In the genomic region with DNA sequence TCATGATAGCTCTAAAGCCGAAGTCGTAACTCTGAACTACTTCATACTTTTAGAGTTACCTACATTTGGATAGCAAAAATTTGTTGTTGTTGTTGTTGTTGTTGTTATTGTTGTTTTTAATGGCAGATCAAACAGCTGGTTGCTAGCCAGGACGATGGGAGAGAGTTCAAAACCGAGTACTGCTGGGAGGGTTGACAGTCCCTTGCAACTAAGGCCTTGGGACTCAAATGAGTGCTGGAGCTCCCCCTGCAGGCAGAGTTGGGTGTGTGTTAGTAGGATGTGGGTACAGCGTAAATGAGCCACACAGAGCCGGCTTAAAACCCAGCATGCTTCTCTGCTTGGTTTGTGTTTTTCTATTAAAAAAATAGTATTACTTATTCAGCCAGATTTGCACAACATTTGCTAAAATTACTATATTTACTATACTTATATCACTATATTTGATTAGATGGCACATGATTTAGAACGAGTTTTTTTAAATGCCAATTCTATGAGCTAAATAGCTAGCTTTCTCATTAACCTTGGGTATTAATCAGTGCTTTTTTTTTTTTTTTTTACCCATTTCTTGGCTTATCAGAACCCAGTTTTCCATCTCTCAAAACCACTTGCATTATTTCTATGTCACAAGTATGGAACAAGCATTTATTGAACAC, we compare ENCODE assay signal across 1 cellular context.
TF ChIP-seq lines count a peak whose summit lies in the region.

No MANE protein-coding gene starts in this region.

TF ChIP-seq in K562, 482 proteins besides CTCF, POLR2A, EP300 and RAD21 (continued from another document and continues in another):
- TF ChIP-seq, protein P1, sequence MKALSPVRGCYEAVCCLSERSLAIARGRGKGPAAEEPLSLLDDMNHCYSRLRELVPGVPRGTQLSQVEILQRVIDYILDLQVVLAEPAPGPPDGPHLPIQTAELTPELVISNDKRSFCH (CRISPR knock-in tag; IDR thresholded peaks at IDR 0.05), result no peak
- TF ChIP-seq, protein P1 (tag; IDR thresholded peaks at IDR 0.05), result no peak
- TF ChIP-seq, protein P2, sequence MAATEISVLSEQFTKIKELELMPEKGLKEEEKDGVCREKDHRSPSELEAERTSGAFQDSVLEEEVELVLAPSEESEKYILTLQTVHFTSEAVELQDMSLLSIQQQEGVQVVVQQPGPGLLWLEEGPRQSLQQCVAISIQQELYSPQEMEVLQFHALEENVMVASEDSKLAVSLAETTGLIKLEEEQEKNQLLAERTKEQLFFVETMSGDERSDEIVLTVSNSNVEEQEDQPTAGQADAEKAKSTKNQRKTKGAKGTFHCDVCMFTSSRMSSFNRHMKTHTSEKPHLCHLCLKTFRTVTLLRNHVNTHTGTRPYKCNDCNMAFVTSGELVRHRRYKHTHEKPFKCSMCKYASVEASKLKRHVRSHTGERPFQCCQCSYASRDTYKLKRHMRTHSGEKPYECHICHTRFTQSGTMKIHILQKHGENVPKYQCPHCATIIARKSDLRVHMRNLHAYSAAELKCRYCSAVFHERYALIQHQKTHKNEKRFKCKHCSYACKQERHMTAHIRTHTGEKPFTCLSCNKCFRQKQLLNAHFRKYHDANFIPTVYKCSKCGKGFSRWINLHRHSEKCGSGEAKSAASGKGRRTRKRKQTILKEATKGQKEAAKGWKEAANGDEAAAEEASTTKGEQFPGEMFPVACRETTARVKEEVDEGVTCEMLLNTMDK (IDR thresholded peaks at IDR 0.05; ENCODE audit: borderline replicate concordance, insufficient read depth, low read depth, low read length, poor library complexity, severe bottlenecking), result peak; percentile 24
- TF ChIP-seq GABPB2 (CRISPR knock-in tag; conservative IDR thresholded peaks at IDR 0.05) (no peak), RB1 (IDR thresholded peaks at IDR 0.05; ENCODE audit: low read depth) (0 out of 2 replicates have a peak, but pooled peaks have one; percentile 45), HDAC8 (tag; IDR thresholded peaks at IDR 0.05) (no peak), SIRT6 (IDR thresholded peaks at IDR 0.05; ENCODE audit: low read depth, low read length) (no peak), ZNF707 (CRISPR knock-in tag; conservative IDR thresholded peaks at IDR 0.05) (no peak), ZC3H11A (IDR thresholded peaks at IDR 0.05; ENCODE audit: low read depth, low read length) (no peak; the same call in 1 of the 2 replicates), DDX20 (tag; IDR thresholded peaks at IDR 0.05; ENCODE audit: low read depth) (no peak), ZNF239 (CRISPR knock-in tag; IDR thresholded peaks at IDR 0.05) (no peak), ZNF766 (CRISPR knock-in tag; conservative IDR thresholded peaks at IDR 0.05) (0 out of 2 replicates have a peak, but pooled peaks have one; percentile 30), ZNF644 (tag; IDR thresholded peaks at IDR 0.05; ENCODE audit: low read depth) (no peak), HNRNPL (IDR thresholded peaks at IDR 0.05; ENCODE audit: low read depth, low read length) (no peak), ZNF146 (CRISPR knock-in tag; IDR thresholded peaks at IDR 0.05; ENCODE audit: unreplicated experiment) (no peak), BMI1 (IDR thresholded peaks at IDR 0.05; ENCODE audit: low read length) (peak; percentile 63; the same call in 1 of the 2 replicates), NFXL1 (CRISPR knock-in tag; IDR thresholded peaks at IDR 0.05) (no peak), NCOA2 (IDR thresholded peaks at IDR 0.05; ENCODE audit: partially characterized antibody in 2 of 2) (peak in 1 of 2 experiments; percentile 53), DMBX1 (CRISPR knock-in tag; IDR thresholded peaks at IDR 0.05; ENCODE audit: borderline replicate concordance) (no peak), XRCC5 (IDR thresholded peaks at IDR 0.05; ENCODE audit: low read depth, low read length) (peak; percentile 90), PRMT5 (CRISPR knock-in tag; IDR thresholded peaks at IDR 0.05) (no peak), FUS (optimal IDR thresholded peaks at IDR 0.05; ENCODE audit: low read depth, low read length) (no peak), ZNF121 (CRISPR knock-in tag; conservative IDR thresholded peaks at IDR 0.05) (no peak), FOXA1 (IDR thresholded peaks at IDR 0.05; ENCODE audit: borderline replicate concordance) (no peak), SMARCA5 (IDR thresholded peaks at IDR 0.05) (no peak), POU5F1 (IDR thresholded peaks at IDR 0.05; ENCODE audit: borderline replicate concordance, low read depth, low read length, partially characterized antibody) (no peak), KLF16 (IDR thresholded peaks at IDR 0.05) (0 out of 2 replicates have a peak, but pooled peaks have one; percentile 13), ZNF384 (IDR thresholded peaks at IDR 0.05; ENCODE audit: low read depth, low read length) (no peak), JUND (IDR thresholded peaks at IDR 0.05; ENCODE audit: borderline replicate concordance, low read depth, low read length) (0 out of 2 replicates have a peak, but pooled peaks have one; percentile 30), JUND (tag; IDR thresholded peaks at IDR 0.05; ENCODE audit: borderline replicate concordance, low read depth, low read length) (no peak), TAF15 (IDR thresholded peaks at IDR 0.05; ENCODE audit: low read depth, low read length) (no peak)
- TF ChIP-seq, protein P3, sequence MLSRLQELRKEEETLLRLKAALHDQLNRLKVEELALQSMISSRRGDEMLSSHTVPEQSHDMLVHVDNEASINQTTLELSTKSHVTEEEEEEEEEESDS (CRISPR knock-in tag; IDR thresholded peaks at IDR 0.05), result no peak
- TF ChIP-seq, protein P4, sequence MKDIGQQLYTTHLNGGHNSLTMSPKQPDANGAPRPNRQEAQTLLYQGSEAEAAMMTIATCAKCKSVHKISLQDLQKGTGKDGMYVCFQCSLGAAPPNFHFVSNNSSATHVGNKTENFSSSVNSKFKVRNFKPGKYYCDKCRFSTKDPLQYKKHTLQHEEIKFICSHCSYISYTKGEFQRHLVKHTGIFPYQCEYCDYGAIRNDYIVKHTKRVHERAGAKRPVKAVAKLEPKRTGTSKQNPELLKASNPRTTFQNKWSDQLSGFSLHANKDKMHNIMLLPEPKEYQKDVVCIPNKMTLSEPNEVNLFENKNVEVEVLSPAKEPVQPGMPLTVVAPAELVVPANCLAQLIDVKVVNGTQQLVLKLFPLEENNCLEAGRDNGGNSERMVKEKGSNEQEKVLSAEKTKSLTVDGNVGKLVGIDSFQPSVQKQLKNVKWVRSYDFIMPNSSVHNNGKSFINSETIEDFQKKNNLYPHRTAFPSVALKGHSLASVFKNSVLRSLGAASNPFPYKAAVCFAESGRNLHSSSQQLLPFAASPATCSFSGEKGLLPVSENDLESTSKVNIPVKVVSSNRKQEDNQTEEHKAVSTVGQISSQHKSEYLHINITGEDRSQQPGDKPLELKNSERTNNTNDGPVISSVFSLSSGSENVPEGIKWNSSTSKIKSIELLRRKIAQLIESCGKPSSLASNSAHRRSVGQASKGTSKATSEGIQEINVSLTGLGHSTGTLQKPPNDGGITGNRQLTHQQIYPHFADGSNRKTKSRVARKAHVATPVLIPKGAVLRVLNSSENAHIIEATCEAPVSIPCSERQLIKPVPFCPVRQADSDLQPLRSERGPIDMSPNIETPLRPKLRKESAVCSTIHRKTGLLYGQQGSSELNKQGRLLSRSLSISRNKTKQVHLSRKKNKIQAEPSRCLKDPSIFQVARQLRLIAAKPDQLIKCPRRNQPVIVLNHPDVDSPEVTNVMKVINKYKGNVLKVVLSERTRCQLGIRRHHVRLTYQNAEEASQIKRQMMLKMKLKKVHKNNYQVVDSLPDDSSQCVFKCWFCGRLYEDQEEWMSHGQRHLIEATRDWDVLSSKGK (CRISPR knock-in tag; IDR thresholded peaks at IDR 0.05), result no peak
- TF ChIP-seq, protein P5, sequence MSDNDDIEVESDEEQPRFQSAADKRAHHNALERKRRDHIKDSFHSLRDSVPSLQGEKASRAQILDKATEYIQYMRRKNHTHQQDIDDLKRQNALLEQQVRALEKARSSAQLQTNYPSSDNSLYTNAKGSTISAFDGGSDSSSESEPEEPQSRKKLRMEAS (CRISPR knock-in tag; IDR thresholded peaks at IDR 0.05), result no peak
- TF ChIP-seq, protein P6, sequence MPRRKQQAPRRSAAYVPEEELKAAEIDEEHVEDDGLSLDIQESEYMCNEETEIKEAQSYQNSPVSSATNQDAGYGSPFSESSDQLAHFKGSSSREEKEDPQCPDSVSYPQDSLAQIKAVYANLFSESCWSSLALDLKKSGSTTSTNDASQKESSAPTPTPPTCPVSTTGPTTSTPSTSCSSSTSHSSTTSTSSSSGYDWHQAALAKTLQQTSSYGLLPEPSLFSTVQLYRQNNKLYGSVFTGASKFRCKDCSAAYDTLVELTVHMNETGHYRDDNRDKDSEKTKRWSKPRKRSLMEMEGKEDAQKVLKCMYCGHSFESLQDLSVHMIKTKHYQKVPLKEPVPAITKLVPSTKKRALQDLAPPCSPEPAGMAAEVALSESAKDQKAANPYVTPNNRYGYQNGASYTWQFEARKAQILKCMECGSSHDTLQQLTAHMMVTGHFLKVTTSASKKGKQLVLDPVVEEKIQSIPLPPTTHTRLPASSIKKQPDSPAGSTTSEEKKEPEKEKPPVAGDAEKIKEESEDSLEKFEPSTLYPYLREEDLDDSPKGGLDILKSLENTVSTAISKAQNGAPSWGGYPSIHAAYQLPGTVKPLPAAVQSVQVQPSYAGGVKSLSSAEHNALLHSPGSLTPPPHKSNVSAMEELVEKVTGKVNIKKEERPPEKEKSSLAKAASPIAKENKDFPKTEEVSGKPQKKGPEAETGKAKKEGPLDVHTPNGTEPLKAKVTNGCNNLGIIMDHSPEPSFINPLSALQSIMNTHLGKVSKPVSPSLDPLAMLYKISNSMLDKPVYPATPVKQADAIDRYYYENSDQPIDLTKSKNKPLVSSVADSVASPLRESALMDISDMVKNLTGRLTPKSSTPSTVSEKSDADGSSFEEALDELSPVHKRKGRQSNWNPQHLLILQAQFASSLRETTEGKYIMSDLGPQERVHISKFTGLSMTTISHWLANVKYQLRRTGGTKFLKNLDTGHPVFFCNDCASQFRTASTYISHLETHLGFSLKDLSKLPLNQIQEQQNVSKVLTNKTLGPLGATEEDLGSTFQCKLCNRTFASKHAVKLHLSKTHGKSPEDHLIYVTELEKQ (CRISPR knock-in tag; IDR thresholded peaks at IDR 0.05), result no peak
- TF ChIP-seq, protein P7, sequence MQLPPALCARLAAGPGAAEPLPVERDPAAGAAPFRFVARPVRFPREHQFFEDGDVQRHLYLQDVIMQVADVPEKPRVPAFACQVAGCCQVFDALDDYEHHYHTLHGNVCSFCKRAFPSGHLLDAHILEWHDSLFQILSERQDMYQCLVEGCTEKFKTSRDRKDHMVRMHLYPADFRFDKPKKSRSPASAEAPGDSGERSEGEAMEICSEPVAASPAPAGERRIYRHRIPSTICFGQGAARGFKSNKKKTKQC (CRISPR knock-in tag; IDR thresholded peaks at IDR 0.05), result no peak
- TF ChIP-seq, protein P8, sequence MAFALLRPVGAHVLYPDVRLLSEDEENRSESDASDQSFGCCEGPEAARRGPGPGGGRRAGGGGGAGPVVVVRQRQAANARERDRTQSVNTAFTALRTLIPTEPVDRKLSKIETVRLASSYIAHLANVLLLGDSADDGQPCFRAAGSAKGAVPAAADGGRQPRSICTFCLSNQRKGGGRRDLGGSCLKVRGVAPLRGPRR (CRISPR knock-in tag; IDR thresholded peaks at IDR 0.05), result no peak
- TF ChIP-seq, protein P9, sequence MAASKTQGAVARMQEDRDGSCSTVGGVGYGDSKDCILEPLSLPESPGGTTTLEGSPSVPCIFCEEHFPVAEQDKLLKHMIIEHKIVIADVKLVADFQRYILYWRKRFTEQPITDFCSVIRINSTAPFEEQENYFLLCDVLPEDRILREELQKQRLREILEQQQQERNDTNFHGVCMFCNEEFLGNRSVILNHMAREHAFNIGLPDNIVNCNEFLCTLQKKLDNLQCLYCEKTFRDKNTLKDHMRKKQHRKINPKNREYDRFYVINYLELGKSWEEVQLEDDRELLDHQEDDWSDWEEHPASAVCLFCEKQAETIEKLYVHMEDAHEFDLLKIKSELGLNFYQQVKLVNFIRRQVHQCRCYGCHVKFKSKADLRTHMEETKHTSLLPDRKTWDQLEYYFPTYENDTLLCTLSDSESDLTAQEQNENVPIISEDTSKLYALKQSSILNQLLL (CRISPR knock-in tag; IDR thresholded peaks at IDR 0.05; ENCODE audit: borderline replicate concordance), result no peak
- TF ChIP-seq, protein P10, sequence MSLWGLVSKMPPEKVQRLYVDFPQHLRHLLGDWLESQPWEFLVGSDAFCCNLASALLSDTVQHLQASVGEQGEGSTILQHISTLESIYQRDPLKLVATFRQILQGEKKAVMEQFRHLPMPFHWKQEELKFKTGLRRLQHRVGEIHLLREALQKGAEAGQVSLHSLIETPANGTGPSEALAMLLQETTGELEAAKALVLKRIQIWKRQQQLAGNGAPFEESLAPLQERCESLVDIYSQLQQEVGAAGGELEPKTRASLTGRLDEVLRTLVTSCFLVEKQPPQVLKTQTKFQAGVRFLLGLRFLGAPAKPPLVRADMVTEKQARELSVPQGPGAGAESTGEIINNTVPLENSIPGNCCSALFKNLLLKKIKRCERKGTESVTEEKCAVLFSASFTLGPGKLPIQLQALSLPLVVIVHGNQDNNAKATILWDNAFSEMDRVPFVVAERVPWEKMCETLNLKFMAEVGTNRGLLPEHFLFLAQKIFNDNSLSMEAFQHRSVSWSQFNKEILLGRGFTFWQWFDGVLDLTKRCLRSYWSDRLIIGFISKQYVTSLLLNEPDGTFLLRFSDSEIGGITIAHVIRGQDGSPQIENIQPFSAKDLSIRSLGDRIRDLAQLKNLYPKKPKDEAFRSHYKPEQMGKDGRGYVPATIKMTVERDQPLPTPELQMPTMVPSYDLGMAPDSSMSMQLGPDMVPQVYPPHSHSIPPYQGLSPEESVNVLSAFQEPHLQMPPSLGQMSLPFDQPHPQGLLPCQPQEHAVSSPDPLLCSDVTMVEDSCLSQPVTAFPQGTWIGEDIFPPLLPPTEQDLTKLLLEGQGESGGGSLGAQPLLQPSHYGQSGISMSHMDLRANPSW (CRISPR knock-in tag; IDR thresholded peaks at IDR 0.05), result no peak
- TF ChIP-seq, protein P11, sequence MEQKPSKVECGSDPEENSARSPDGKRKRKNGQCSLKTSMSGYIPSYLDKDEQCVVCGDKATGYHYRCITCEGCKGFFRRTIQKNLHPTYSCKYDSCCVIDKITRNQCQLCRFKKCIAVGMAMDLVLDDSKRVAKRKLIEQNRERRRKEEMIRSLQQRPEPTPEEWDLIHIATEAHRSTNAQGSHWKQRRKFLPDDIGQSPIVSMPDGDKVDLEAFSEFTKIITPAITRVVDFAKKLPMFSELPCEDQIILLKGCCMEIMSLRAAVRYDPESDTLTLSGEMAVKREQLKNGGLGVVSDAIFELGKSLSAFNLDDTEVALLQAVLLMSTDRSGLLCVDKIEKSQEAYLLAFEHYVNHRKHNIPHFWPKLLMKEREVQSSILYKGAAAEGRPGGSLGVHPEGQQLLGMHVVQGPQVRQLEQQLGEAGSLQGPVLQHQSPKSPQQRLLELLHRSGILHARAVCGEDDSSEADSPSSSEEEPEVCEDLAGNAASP (IDR thresholded peaks at IDR 0.05), result no peak
- TF ChIP-seq, protein P12, sequence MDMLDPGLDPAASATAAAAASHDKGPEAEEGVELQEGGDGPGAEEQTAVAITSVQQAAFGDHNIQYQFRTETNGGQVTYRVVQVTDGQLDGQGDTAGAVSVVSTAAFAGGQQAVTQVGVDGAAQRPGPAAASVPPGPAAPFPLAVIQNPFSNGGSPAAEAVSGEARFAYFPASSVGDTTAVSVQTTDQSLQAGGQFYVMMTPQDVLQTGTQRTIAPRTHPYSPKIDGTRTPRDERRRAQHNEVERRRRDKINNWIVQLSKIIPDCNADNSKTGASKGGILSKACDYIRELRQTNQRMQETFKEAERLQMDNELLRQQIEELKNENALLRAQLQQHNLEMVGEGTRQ (CRISPR knock-in tag; IDR thresholded peaks at IDR 0.05), result no peak
